In the genomic region with DNA sequence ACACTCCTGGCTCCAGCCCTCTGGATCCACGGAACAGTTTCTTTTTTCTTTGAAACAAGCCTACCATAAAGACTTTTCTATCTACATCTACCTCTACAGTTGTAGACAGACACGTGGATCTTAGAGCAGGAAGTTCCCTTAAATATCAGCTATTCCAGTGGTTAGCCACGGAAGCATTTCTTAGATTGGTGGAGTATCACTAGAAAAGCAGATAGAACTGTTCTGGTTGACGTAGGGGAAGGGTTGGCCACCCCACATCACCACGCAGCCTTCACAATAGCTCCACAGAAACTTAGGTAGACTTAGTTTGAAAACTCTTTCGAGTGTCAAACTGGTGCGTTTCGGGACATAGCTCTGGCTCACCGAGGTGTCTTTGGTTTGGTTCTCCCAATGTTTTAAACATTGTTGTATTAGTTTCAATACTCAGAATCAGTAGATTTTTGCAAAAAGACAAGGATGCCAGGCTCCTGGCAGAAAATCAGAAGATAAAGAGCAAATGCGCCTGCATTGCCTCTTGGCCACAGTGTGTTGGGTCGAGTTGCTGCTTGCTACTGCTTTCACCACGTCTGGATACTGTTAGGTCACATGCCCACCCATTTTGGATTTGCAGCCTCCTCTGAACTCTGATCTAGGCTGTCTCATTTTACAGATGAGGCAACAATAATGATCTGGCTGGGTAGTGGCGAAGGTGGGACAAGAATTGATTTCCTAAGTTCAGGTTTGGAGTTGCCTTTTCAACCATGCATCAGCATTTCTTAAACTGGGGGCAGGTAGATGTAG, we compare ENCODE assay signal across 1 cellular context.
TF ChIP-seq lines count a peak whose summit lies in the region.

No MANE protein-coding gene starts in this region.

TF ChIP-seq in IMR-90, 13 proteins besides CTCF, POLR2A, EP300 and RAD21 (continued from another document):
- TF ChIP-seq, protein P1, sequence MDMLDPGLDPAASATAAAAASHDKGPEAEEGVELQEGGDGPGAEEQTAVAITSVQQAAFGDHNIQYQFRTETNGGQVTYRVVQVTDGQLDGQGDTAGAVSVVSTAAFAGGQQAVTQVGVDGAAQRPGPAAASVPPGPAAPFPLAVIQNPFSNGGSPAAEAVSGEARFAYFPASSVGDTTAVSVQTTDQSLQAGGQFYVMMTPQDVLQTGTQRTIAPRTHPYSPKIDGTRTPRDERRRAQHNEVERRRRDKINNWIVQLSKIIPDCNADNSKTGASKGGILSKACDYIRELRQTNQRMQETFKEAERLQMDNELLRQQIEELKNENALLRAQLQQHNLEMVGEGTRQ (IDR thresholded peaks at IDR 0.05; ENCODE audit: low read depth, low read length) = no peak
- no peak for TF ChIP-seq SMC3 (IDR thresholded peaks at IDR 0.05; ENCODE audit: low read depth, low read length)
- TF ChIP-seq ELK1 (IDR thresholded peaks at IDR 0.05; ENCODE audit: borderline replicate concordance, low read depth, low read length) = no peak
- TF ChIP-seq CEBPB (IDR thresholded peaks at IDR 0.05; ENCODE audit: low read depth, low read length) = no peak
- TF ChIP-seq FOS (IDR thresholded peaks at IDR 0.05; ENCODE audit: low read depth, low read length) = no peak
- no peak for TF ChIP-seq RFX5 (IDR thresholded peaks at IDR 0.05; ENCODE audit: low read depth, low read length)
- TF ChIP-seq BHLHE40 (IDR thresholded peaks at IDR 0.05; ENCODE audit: low read depth, low read length) = no peak
